Comparison of ENCODE assay signal across 10 cellular contexts in genomic region chr9:129479217-129480011, GRCh38.
A peak's percentile ranks its signal among the peaks of the same experiment; 100 is the strongest.
DNase-seq lines count a peak whose midpoint lies in the region; ATAC-seq and TF ChIP-seq lines count a peak whose summit lies in the region.
"Had no signal": no experiment of that assay in that cellular context is flagged by ENCODE, and none has a peak within 500 bp of the region (broad histone marks: within the 10 kb centered on the region; RNA-seq: fewer than 3 reads in every experiment).

No MANE protein-coding gene starts in this region.

- CTCF ChIA-PET in CD4-positive, alpha-beta T cell (lab: Charles Lee): no interaction called here

- no peaks in the 10 kb centered on the region for H3K36me3 Mint-ChIP-seq in CD4-positive, alpha-beta T cell (ENCODE audit: low read depth)
- H3K36me3 Mint-ChIP-seq: activated naive CD8-positive, alpha-beta T cell; stimulated activated memory B cell treated with anti-CD40 and anti-IgM and Interleukin-4, amounts not matched to agents 10 μg/mL and 1 μg/mL and 100 μg/mL, for 72 hours had no signal

- H3K9ac ChIP-seq in mesendoderm (ENCODE audit: low read length): no peak overlapping the region
- peak overlapping the region in 1 of 2 donors; percentile 29 for H3K9ac ChIP-seq in stomach smooth muscle (ENCODE audit: low read length in 2 of 2)

- no peak for TF ChIP-seq CTCF in adrenal gland (IDR thresholded peaks at IDR 0.05)
- no peak for TF ChIP-seq CTCF in CD4-positive, alpha-beta T cell (IDR thresholded peaks at IDR 0.05)

- no peak overlapping the region for H2BK15ac ChIP-seq in mesendoderm (replicated peaks; ENCODE audit: low read depth)

- H2AK5ac ChIP-seq in mesendoderm (ENCODE audit: low read length): peak overlapping the region; percentile 10

- H3K27ac ChIP-seq in adrenal gland: peak overlapping the region; percentile 47 to 100 (median 99)
- H3K27ac ChIP-seq in mesendoderm (ENCODE audit: low read depth, low read length): no peak overlapping the region
- peak overlapping the region; percentile 100 for H3K27ac ChIP-seq in stomach smooth muscle (ENCODE audit: low read length)
- H3K27ac ChIP-seq in CD4-positive, alpha-beta T cell (ENCODE audit: low read depth, low read length): no peak overlapping the region

- intact Hi-C loops in adrenal gland (cut with DNase I): loop anchor here (10.0 kb wide), 2 partner anchors 155 to 335 kb away; no protein-coding TSS in a partner anchor
- intact Hi-C loops in CD4-positive, alpha-beta T cell (cut with DNase I, micrococcal nuclease): loop anchor here (2.0 to 10.0 kb wide), 3 partner anchors 17 to 152 kb away; no protein-coding TSS in a partner anchor

- H3K4me3 ChIP-seq in adrenal gland: no peak overlapping the region
- H3K4me3 ChIP-seq in mesendoderm (ENCODE audit: low read length): no peak overlapping the region
- H3K4me3 ChIP-seq in stomach smooth muscle (ENCODE audit: low read length in 2 of 2): no peak overlapping the region

- H3K36me3 ChIP-seq in adrenal gland (replicated peaks in 1 of 2): no peaks in the 10 kb centered on the region
- H3K36me3 ChIP-seq in mesendoderm (ENCODE audit: control insufficient read depth, insufficient read depth, low read length): no peaks in the 10 kb centered on the region
- no peaks in the 10 kb centered on the region for H3K36me3 ChIP-seq in stomach smooth muscle (ENCODE audit: control insufficient read depth in 2 of 2, insufficient read depth in 2 of 2, low read length in 2 of 2)

- no peak for ATAC-seq in CD4-positive, alpha-beta T cell (ENCODE audit: poor library complexity)
- no peak for ATAC-seq in HG02610 (IDR thresholded peaks at IDR 0.05; ENCODE audit: unreplicated experiment)
- ATAC-seq: stimulated activated memory B cell treated with anti-CD40 and anti-IgM and Interleukin-4, amounts not matched to agents 10 μg/mL and 1 μg/mL and 100 μg/mL, for 72 hours had no signal

- H3K27me3 ChIP-seq in adrenal gland (no peaks in the 10 kb centered on the region), mesendoderm (ENCODE audit: insufficient read depth, low read length, poor library complexity) (no peaks in the 10 kb centered on the region), stomach smooth muscle (ENCODE audit: control insufficient read depth in 1 of 2, insufficient read depth in 2 of 2, low read length in 2 of 2) (no peaks in the 10 kb centered on the region)
- H3K27me3 ChIP-seq in CD4-positive, alpha-beta T cell (ENCODE audit: control insufficient read depth, insufficient read depth, low read length): no peaks in the 10 kb centered on the region

- H3K79me2 ChIP-seq in mesendoderm (ENCODE audit: control insufficient read depth, insufficient read depth, low read length): no peaks in the 10 kb centered on the region

- POLR2A ChIA-PET in CD4-positive, alpha-beta T cell (lab: Charles Lee): no interaction called here

- no peak overlapping the region for H3K4me2 ChIP-seq in mesendoderm (ENCODE audit: low read length)

- H3K4me1 ChIP-seq in adrenal gland (replicated peaks in 1 of 2) (peaks cover 46 to 77% of the 10 kb centered on the region in 2 donors), mesendoderm (ENCODE audit: control insufficient read depth, low read depth, low read length) (peaks cover 15% of the 10 kb centered on the region), stomach smooth muscle (ENCODE audit: control insufficient read depth, insufficient read depth, low read length) (peaks cover 49% of the 10 kb centered on the region)

- H3K27me3 Mint-ChIP-seq in CD4-positive, alpha-beta T cell: no peaks in the 10 kb centered on the region
- H3K27me3 Mint-ChIP-seq: activated naive CD8-positive, alpha-beta T cell had no signal

- no peak overlapping the region for H3K4me3 Mint-ChIP-seq in CD4-positive, alpha-beta T cell
- H3K4me3 Mint-ChIP-seq: activated naive CD8-positive, alpha-beta T cell; stimulated activated memory B cell treated with anti-CD40 and anti-IgM and Interleukin-4, amounts not matched to agents 10 μg/mL and 1 μg/mL and 100 μg/mL, for 72 hours had no signal

- no peak overlapping the region for H4K5ac ChIP-seq in mesendoderm (ENCODE audit: low read length)

- H4K8ac ChIP-seq in mesendoderm (ENCODE audit: low read depth, low read length): no peak overlapping the region

- H3K9me3 ChIP-seq in adrenal gland (replicated peaks in 1 of 3) (no peaks in the 10 kb centered on the region), stomach smooth muscle (ENCODE audit: control insufficient read depth in 2 of 2, low read length in 2 of 2) (peaks cover 0 to 7% of the 10 kb centered on the region in 2 donors)
- peaks cover 6% of the 10 kb centered on the region for H3K9me3 ChIP-seq in CD4-positive, alpha-beta T cell (ENCODE audit: control insufficient read depth, low read length)

- no peaks in the 10 kb centered on the region for H3K9me3 Mint-ChIP-seq in CD4-positive, alpha-beta T cell
- H3K9me3 Mint-ChIP-seq: stimulated activated memory B cell treated with anti-CD40 and anti-IgM and Interleukin-4, amounts not matched to agents 10 μg/mL and 1 μg/mL and 100 μg/mL, for 72 hours had no signal

- no peak overlapping the region for H2BK120ac ChIP-seq in mesendoderm (ENCODE audit: low read depth, low read length)

- DNase-seq in ELF-1 (ENCODE audit: low read depth, low spot score): peak; percentile 66
- DNase-seq in adrenal gland: no peak
- DNase-seq in mesendoderm: no peak
- no peak for DNase-seq in CD4-positive, alpha-beta T cell
- DNase-seq in GF-D8 (lab: John Stamatoyannopoulos, UW): no peak
- DNase-seq: NCI-H510A treated with DMSO at 0.1 percent for 48 hours had no signal

- no peaks in the 10 kb centered on the region for H3K79me1 ChIP-seq in mesendoderm (ENCODE audit: low read length)

- 86 to 90% (median 87%) methylated on average over 14 to 19 of the region's 19 CpGs for WGBS in adrenal gland, 4 donors
- no CpG with 5 or more reads among the region's 19 CpGs for WGBS in mesendoderm (ENCODE audit: extremely low coverage, insufficient coverage, low lambda C conversion rate)

- H3K56ac ChIP-seq in mesendoderm (ENCODE audit: low read length): no peak overlapping the region

- no peak overlapping the region for H3K18ac ChIP-seq in mesendoderm (ENCODE audit: low read length)

- H3K27ac Mint-ChIP-seq in CD4-positive, alpha-beta T cell: no peak overlapping the region
- H3K27ac Mint-ChIP-seq: stimulated activated memory B cell treated with anti-CD40 and anti-IgM and Interleukin-4, amounts not matched to agents 10 μg/mL and 1 μg/mL and 100 μg/mL, for 72 hours had no signal

- TF ChIP-seq POLR2A in adrenal gland (IDR thresholded peaks at IDR 0.05): no peak

- H3K23ac ChIP-seq in mesendoderm (ENCODE audit: low read length): no peak overlapping the region

- peak overlapping the region; percentile 10 for H3K4ac ChIP-seq in mesendoderm (ENCODE audit: low read depth, low read length)

- H3K4me1 Mint-ChIP-seq in CD4-positive, alpha-beta T cell (ENCODE audit: low read depth): peaks cover 4% of the 10 kb centered on the region

- no peak overlapping the region for H2BK5ac ChIP-seq in mesendoderm (ENCODE audit: low read length)

Comparison
In these comparisons a context has a peak if more than half of its experiments do, and no peak if none do; other contexts are left out.
1. H3K27ac ChIP-seq: peak in adrenal gland (5 of 5) and stomach smooth muscle (single experiment); none in mesendoderm (single experiment) and CD4-positive, alpha-beta T cell (single experiment).